16 cellular contexts compared by ENCODE assay signal in genomic region chr12:6774557-6775062, GRCh38. TPM values are rescaled to one million over a fixed set of nuclear protein-coding genes. Genes with fewer than 3 reads are reported as not detected.
DNase-seq lines count a peak whose midpoint lies in the region; ATAC-seq, FAIRE-seq and TF ChIP-seq lines count a peak whose summit lies in the region.
"Had no signal": no experiment of that assay in that cellular context is flagged by ENCODE, and none has a peak within 500 bp of the region (broad histone marks: within the 10 kb centered on the region; RNA-seq: fewer than 3 reads in every experiment).

No MANE protein-coding gene starts in this region.

- intact Hi-C loops in activated CD4-positive, alpha-beta memory T cell treated with anti-CD3 and anti-CD28 coated beads for 36 hours (cut with micrococcal nuclease), result loop anchor here (2.0 kb wide), 1 partner anchor 16 kb away; no protein-coding TSS in a partner anchor
- intact Hi-C loops in spleen (cut with DNase I; ENCODE audit: low total_unique reads), result no loop called here

- H3K27me3 ChIP-seq in duodenal mucosa (ENCODE audit: control insufficient read depth in 1 of 2, insufficient read depth in 2 of 2, low read length in 2 of 2) (peaks cover 9 to 16% of the 10 kb centered on the region in 2 donors), spleen (replicated peaks in 1 of 7) (peaks cover 0 to 80% (median 20%) of the 10 kb centered on the region in 7 donors)
- H3K27me3 ChIP-seq: right lobe of liver, testis had no signal

- 58 to 67% (median 64%) methylated on average over 14 of the region's 14 CpGs for WGBS in spleen, 5 donors

- peaks cover 69% of the 10 kb centered on the region for H3K4me1 Mint-ChIP-seq in activated CD4-positive, alpha-beta memory T cell treated with anti-CD3 and anti-CD28 coated beads for 36 hours (ENCODE audit: low read depth)

- H3K4me3 Mint-ChIP-seq in activated CD4-positive, alpha-beta memory T cell treated with anti-CD3 and anti-CD28 coated beads for 36 hours, result peak overlapping the region; percentile 80

- FAIRE-seq in GM12891 (lab: Jason Lieb, UNC), result peak; percentile 69
- FAIRE-seq: D721Med, islet of Langerhans had no signal

- no peaks in the 10 kb centered on the region for H3K9me3 Mint-ChIP-seq in activated CD4-positive, alpha-beta memory T cell treated with anti-CD3 and anti-CD28 coated beads for 36 hours

- H3K27ac Mint-ChIP-seq in activated CD4-positive, alpha-beta memory T cell treated with anti-CD3 and anti-CD28 coated beads for 36 hours, result peak overlapping the region; percentile 80

- H3K36me3 Mint-ChIP-seq in activated CD4-positive, alpha-beta memory T cell treated with anti-CD3 and anti-CD28 coated beads for 36 hours, result peaks cover 54% of the 10 kb centered on the region

- H3K4me3 ChIP-seq in duodenal mucosa (ENCODE audit: low read depth in 1 of 2, low read length in 2 of 2) (peak overlapping the region; percentile 15 to 36), spleen (peak overlapping the region in 5 of 8 donors; percentile 25 to 63 (median 30))
- H3K4me3 ChIP-seq: right lobe of liver had no signal

- POLR2A ChIA-PET in activated CD4-positive, alpha-beta memory T cell treated with anti-CD3 and anti-CD28 coated beads for 36 hours (lab: Charles Lee), result interaction anchor here (0.8 to 3.7 kb wide), 5 partner anchors 15 to 51 kb away, joined by 3 to 13 read pairs (median 7); partner anchors contain the start of genes CD4, COPS7A and MLF2

- H3K9me3 ChIP-seq in duodenal mucosa (ENCODE audit: control insufficient read depth in 1 of 2, low read length in 2 of 2) (no peaks in the 10 kb centered on the region), spleen (no peaks in the 10 kb centered on the region)
- H3K9me3 ChIP-seq: right lobe of liver, testis had no signal

- peak overlapping the region in 1 of 2 donors; percentile 40 for H3K9ac ChIP-seq in duodenal mucosa (ENCODE audit: low read depth in 1 of 2, low read length in 2 of 2)

- H3K36me3 ChIP-seq in duodenal mucosa (ENCODE audit: control insufficient read depth in 1 of 2, insufficient read depth in 2 of 2, low read length in 2 of 2) (peaks cover 0 to 3% of the 10 kb centered on the region in 2 donors), spleen (peaks cover 0 to 25% (median 0%) of the 10 kb centered on the region in 6 donors)

- no peak for TF ChIP-seq CTCF in spleen (IDR thresholded peaks at IDR 0.05 in 8 of 11, conservative IDR thresholded peaks at IDR 0.05 in 3 of 11)

- no peak overlapping the region for H3K27ac ChIP-seq in duodenal mucosa (ENCODE audit: low read depth, low read length)
- H3K27ac ChIP-seq in spleen, result peak overlapping the region in 7 of 8 donors; percentile 9 to 84 (median 65)

- H3K4me1 ChIP-seq in duodenal mucosa (ENCODE audit: control insufficient read depth in 1 of 2, insufficient read depth in 2 of 2, low read length in 2 of 2) (peaks cover 23 to 26% of the 10 kb centered on the region in 2 donors), spleen (peaks cover 3 to 85% (median 46%) of the 10 kb centered on the region in 6 donors)

- CTCF ChIA-PET in activated CD4-positive, alpha-beta memory T cell treated with anti-CD3 and anti-CD28 coated beads for 36 hours (lab: Charles Lee), result interaction anchor here (1.0 to 5.2 kb wide), 7 partner anchors 8 to 90 kb away, joined by 3 to 51 read pairs (median 6); partner anchors contain the start of genes CD4, MLF2 and PTMS

- ATAC-seq in esophagus mucosa (no peak), GM18868 (IDR thresholded peaks at IDR 0.05; ENCODE audit: unreplicated experiment) (no peak)
- ATAC-seq: right lobe of liver had no signal

- TF ChIP-seq POLR2A in GM12891 (IDR thresholded peaks at IDR 0.05; ENCODE audit: low read depth, low read length) (no peak), spleen (IDR thresholded peaks at IDR 0.05) (no peak)

- DNase-seq in GM12891 (ENCODE audit: insufficient read length, low spot score), result no peak
- peak; percentile 36 for DNase-seq in activated CD4-positive, alpha-beta memory T cell treated with anti-CD3 and anti-CD28 coated beads for 36 hours
- DNase-seq in spleen, result no peak
- no peak for DNase-seq in NCI-H524 treated with DMSO at 0.1 percent for 48 hours (lab: John Stamatoyannopoulos, UW)
- no peak for DNase-seq in AG08395 (ENCODE audit: low spot score)
- DNase-seq: anterior cingulate cortex, NCI-H2171, testis had no signal

- peaks cover 3% of the 10 kb centered on the region for H3K27me3 Mint-ChIP-seq in activated CD4-positive, alpha-beta memory T cell treated with anti-CD3 and anti-CD28 coated beads for 36 hours

TF ChIP-seq in GM12891, 5 proteins besides CTCF, POLR2A, EP300 and RAD21:
- TF ChIP-seq POU2F2 (IDR thresholded peaks at IDR 0.05; ENCODE audit: low read depth, low read length) (no peak), PAX5 (IDR thresholded peaks at IDR 0.05; ENCODE audit: insufficient read depth, low read length, severe bottlenecking) (no peak), SPI1 (IDR thresholded peaks at IDR 0.05; ENCODE audit: low read depth, low read length) (no peak)

RNA-seq across cellular contexts. Expression of gene LAG3, which starts 2.3 kb away (rescaled TPM):
- 1.4 TPM for polyA plus RNA-seq in GM12891 (2012; ENCODE audit: low read depth, missing spikeins)
- total RNA-seq in activated CD4-positive, alpha-beta memory T cell treated with anti-CD3 and anti-CD28 coated beads for 36 hours, result 100 to 1,000 TPM; 169 to 172 TPM
- total RNA-seq in spleen (10 to 100 TPM in 6 of 7 donors, 1 to 10 TPM in 1; 9.4 to 29.4 (median 17.9) TPM), esophagus mucosa (not detected)
- 1 to 10 TPM; 3.7 to 4.7 (median 4.5) TPM for polyA plus RNA-seq in spleen
- total RNA-seq: M059J, myocyte had no signal

RNA-seq across cellular contexts. Expression of gene PTMS, which starts 8.4 kb away (rescaled TPM):
- 58.6 TPM for polyA plus RNA-seq in GM12891 (2012; ENCODE audit: low read depth, missing spikeins)
- 100 to 1,000 TPM; 104 to 109 TPM for total RNA-seq in activated CD4-positive, alpha-beta memory T cell treated with anti-CD3 and anti-CD28 coated beads for 36 hours
- total RNA-seq in spleen, result 100 to 1,000 TPM in 1 of 7 donors, 10 to 100 TPM in 6; 47.4 to 130 (median 89.1) TPM
- 100 to 1,000 TPM in 2 of 3 donors, 10 to 100 TPM in 1; 70.5 to 169 (median 102) TPM for polyA plus RNA-seq in spleen
- total RNA-seq in esophagus mucosa, result 234 TPM

RNA-seq across cellular contexts. Expression of gene CD4, which starts 14.7 kb away (rescaled TPM):
- polyA plus RNA-seq in GM12891 (2012; ENCODE audit: low read depth, missing spikeins), result 15.3 TPM
- 100 to 1,000 TPM; 290 to 300 TPM for total RNA-seq in activated CD4-positive, alpha-beta memory T cell treated with anti-CD3 and anti-CD28 coated beads for 36 hours
- 100 to 1,000 TPM; 104 to 207 (median 180) TPM for total RNA-seq in spleen
- 10 to 100 TPM; 21.8 to 32.8 (median 23.3) TPM for polyA plus RNA-seq in spleen
- 2.2 TPM for total RNA-seq in esophagus mucosa
- total RNA-seq: M059J, myocyte had no signal

RNA-seq across cellular contexts. Expression of gene MLF2, which starts 21.7 kb away (rescaled TPM):
- polyA plus RNA-seq in GM12891 (2012; ENCODE audit: low read depth, missing spikeins), result 112 TPM
- 100 to 1,000 TPM; 140 to 141 TPM for total RNA-seq in activated CD4-positive, alpha-beta memory T cell treated with anti-CD3 and anti-CD28 coated beads for 36 hours
- total RNA-seq in spleen (100 to 1,000 TPM in 5 of 7 donors, 10 to 100 TPM in 2; 85.4 to 123 (median 104) TPM), esophagus mucosa (122 TPM)
- polyA plus RNA-seq in spleen, result 100 to 1,000 TPM in 2 of 3 donors, 10 to 100 TPM in 1; 78.0 to 116 (median 101) TPM

RNA-seq across cellular contexts. Expression of gene GPR162, which starts 47.0 kb away (rescaled TPM):
- polyA plus RNA-seq in GM12891 (2012; ENCODE audit: low read depth, missing spikeins), result 0.18 TPM
- total RNA-seq in activated CD4-positive, alpha-beta memory T cell treated with anti-CD3 and anti-CD28 coated beads for 36 hours, result under 1 TPM in 1 of 2 experiments, not detected in 1; 0.31 TPM
- total RNA-seq in spleen (1 to 10 TPM; 2.1 to 7.1 (median 4.0) TPM), esophagus mucosa (0.76 TPM)
- 10 to 100 TPM in 2 of 3 donors, 1 to 10 TPM in 1; 5.0 to 14.7 (median 10.3) TPM for polyA plus RNA-seq in spleen

Comparison
In these comparisons a context has a peak if more than half of its experiments do, and no peak if none do; other contexts are left out.
1. RNA of gene CD4, which starts 14.7 kb away (total RNA-seq): 290 to 300 TPM in activated CD4-positive, alpha-beta memory T cell treated with anti-CD3 and anti-CD28 coated beads for 36 hours and 104 to 207 TPM in spleen; 2.2 TPM in esophagus mucosa (single experiment); every median in the first group is over 10 times any median in the second.